8 cellular contexts compared by ENCODE assay signal in the genomic region with DNA sequence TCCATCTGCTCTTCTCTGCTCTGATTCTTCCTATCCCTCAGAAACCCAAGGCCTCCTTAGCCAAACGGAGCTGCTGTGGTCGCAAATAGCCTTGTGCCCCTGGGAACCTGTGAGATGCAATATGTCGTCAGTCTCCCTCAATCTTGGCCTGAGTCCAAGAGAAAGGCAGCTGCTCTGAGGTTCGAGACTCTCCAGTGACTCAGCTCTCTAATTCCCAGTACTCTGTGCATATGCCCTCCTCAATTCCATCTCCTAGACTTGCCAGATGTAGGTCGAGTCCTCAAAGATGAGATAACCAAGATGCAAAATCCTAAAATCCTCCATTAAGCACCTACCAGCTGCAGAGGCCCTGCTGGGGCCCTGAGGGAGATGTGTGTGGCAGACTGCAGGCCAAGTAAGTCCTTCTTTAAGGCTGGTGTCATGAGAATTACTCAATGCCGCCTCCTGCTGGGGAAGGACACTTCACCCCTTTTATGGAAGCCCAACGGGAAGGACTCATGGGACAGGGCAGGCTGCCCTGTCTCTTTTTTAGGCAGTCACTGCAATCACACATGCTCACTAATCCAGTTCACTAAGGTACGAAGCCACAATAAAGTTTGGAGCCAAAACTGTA. TPM values are rescaled to one million over a fixed set of nuclear protein-coding genes. Genes with fewer than 3 reads are reported as not detected.
A peak's percentile ranks its signal among the peaks of the same experiment; 100 is the strongest.
DNase-seq lines count a peak whose midpoint lies in the region; ATAC-seq and TF ChIP-seq lines count a peak whose summit lies in the region.

No MANE protein-coding gene starts in this region.

- H3K4me1 ChIP-seq in NT2/D1 (ENCODE audit: insufficient read depth, insufficient read length) = no peaks in the 10 kb centered on the region
- peaks cover 0 to 26% (median 11%) of the 10 kb centered on the region in 4 donors for H3K4me1 ChIP-seq in tibial artery

- peak overlapping the region in 1 of 2 donors; percentile 42 for H3K27ac ChIP-seq in tibial artery

- no peaks in the 10 kb centered on the region for H3K36me3 ChIP-seq in NT2/D1 (ENCODE audit: insufficient read depth, insufficient read length, low read length)
- no peaks in the 10 kb centered on the region for H3K36me3 ChIP-seq in tibial artery

- intact Hi-C loops in tibial artery (cut with DNase I; ENCODE audit: low total_unique reads) = loop anchor here (10.0 kb wide), 2 partner anchors 339 to 409 kb away; a partner anchor contains a TSS

- in situ Hi-C loops in G401 (cut with HindIII; ENCODE audit: low sequenced_read_pairs) = no loop called here

- H3K9ac ChIP-seq in NT2/D1 (ENCODE audit: insufficient read length, low read depth) = no peak overlapping the region

- peak in 3 of 4 experiments; percentile 4 to 12 (median 8) for DNase-seq in activated CD4-positive, CD25-positive, alpha-beta regulatory T cell (lab: John Stamatoyannopoulos, UW)
- DNase-seq in NT2/D1 (ENCODE audit: low read depth, low spot score) = peak; percentile 50
- peak; percentile 46 for DNase-seq in activated naive CD4-positive, alpha-beta T cell treated with anti-CD3 and anti-CD28 coated beads, Interleukin-2, amount 50 U/mL, for 16 hours
- peak; percentile 74 for DNase-seq in iPS-NIHi7 (ENCODE audit: extremely low spot score)
- peak in 1 of 2 donors; percentile 75 for DNase-seq in tibial artery
- no peak for DNase-seq in G401 (ENCODE audit: low spot score)

- H3K9me3 ChIP-seq in NT2/D1 (ENCODE audit: insufficient read depth, low read length) = no peaks in the 10 kb centered on the region
- no peaks in the 10 kb centered on the region for H3K9me3 ChIP-seq in tibial artery

- no peak overlapping the region for H3K4me3 ChIP-seq in NT2/D1 (ENCODE audit: insufficient read length, low read depth)
- H3K4me3 ChIP-seq in tibial artery = no peak overlapping the region

- no peaks in the 10 kb centered on the region for H3K27me3 ChIP-seq in NT2/D1 (ENCODE audit: insufficient read depth, insufficient read length)
- peaks cover 0 to 3% of the 10 kb centered on the region in 2 donors for H3K27me3 ChIP-seq in tibial artery

- TF ChIP-seq CTCF in tibial artery (IDR thresholded peaks at IDR 0.05) = peak; percentile 24 to 26

- ATAC-seq in activated CD4-positive, CD25-positive, alpha-beta regulatory T cell treated with anti-CD3 and anti-CD28 coated beads, Interleukin-2, amount 50 U/mL, for 24 hours = no peak
- no peak for ATAC-seq in GM19467 (IDR thresholded peaks at IDR 0.05; ENCODE audit: unreplicated experiment)

RNA-seq across cellular contexts. Expression of a gene that starts 28.5 kb away (rescaled TPM):
- total RNA-seq in G401 (2014; rRNA removed; shearing (Covaris generic)) = not detected in 2 replicates

RNA-seq across cellular contexts. Expression of a gene that starts 30.8 kb away (rescaled TPM):
- total RNA-seq in G401 (2014; rRNA removed; shearing (Covaris generic)) = not detected in 2 replicates

RNA-seq across cellular contexts. Expression of a gene that starts 36.4 kb away (rescaled TPM):
- not detected in 2 replicates for total RNA-seq in G401 (2014; rRNA removed; shearing (Covaris generic))

RNA-seq across cellular contexts. Expression of a gene that starts 55.0 kb away (rescaled TPM):
- total RNA-seq in G401 (2014; rRNA removed; shearing (Covaris generic)) = not detected in 2 replicates
